In the genomic region with DNA sequence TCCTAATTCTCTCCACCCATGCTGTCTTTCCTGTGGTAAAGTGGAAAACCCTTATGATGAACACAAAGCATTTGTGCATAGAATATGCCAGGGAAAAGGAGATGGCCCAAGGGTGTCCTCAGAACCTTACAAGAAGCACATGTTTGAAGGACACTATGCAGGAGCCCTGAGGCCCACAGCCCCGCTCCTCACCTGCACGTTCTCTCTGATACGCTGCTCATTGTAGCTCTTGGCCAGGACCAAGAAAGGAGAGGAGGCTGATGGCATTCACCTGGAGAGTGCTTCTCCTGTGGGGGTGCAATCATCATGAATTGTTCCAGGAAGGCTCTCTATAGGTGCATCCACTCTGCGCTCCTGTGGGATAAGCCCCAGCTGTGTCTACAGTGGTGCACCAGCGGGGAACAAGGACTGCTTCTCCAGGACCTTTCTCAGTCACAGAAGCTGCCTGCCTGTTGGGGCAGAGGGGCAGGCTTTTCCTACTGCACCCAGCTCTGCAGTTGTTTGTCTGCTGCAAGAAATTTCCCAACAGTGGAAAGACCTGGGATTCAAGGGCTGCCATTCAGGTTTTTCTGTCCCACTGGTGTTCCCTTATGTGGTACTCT, we compare ENCODE assay signal across 23 cellular contexts.
"Had no signal": no experiment of that assay in that cellular context is flagged by ENCODE, and none has a peak within 500 bp of the region (broad histone marks: within the 10 kb centered on the region; RNA-seq: fewer than 3 reads in every experiment).

No MANE protein-coding gene starts in this region.

- H3K36me3 ChIP-seq: prostate gland, spleen, upper lobe of left lung, uterus had no signal

- H3K27ac ChIP-seq: dorsolateral prefrontal cortex, parathyroid adenoma, prostate gland, spleen, uterus had no signal

- H3K27me3 ChIP-seq: dorsolateral prefrontal cortex, gastroesophageal sphincter, spleen, upper lobe of left lung, uterus had no signal

- H3K9me3 ChIP-seq: gastroesophageal sphincter, prostate gland, spleen, upper lobe of left lung, uterus had no signal

- H3K4me3 Mint-ChIP-seq: nephron had no signal

- H3K4me1 Mint-ChIP-seq: nephron had no signal

- DNase-seq: cortex of kidney; dorsolateral prefrontal cortex; effector CD8-positive, alpha-beta T cell; foreskin fibroblast; glutamatergic neuron; left cardiac atrium; left ventricle myocardium superior; mesenchymal stem cell; midbrain; occipital lobe; retina; stimulated activated CD4-positive, alpha-beta T cell treated with anti-CD3 and anti-CD28 coated beads, Interleukin-15, amount 100 ng/mL, for 24 hours; stimulated activated CD4-positive, alpha-beta T cell treated with anti-CD3 and anti-CD28 coated beads, Interleukin-2, amount 100 ng/mL, for 24 hours; stimulated activated CD4-positive, alpha-beta T cell treated with anti-CD3 and anti-CD28 coated beads, Interleukin-4, amount 100 ng/mL, for 4 hours; stimulated activated naive CD4-positive, alpha-beta T cell; uterus had no signal

- H3K4me1 ChIP-seq: parathyroid adenoma, prostate gland, spleen, uterus had no signal

- H3K27ac Mint-ChIP-seq: nephron had no signal

- H3K4me3 ChIP-seq: dorsolateral prefrontal cortex, gastroesophageal sphincter, lung, prostate gland, spleen, upper lobe of left lung, uterus had no signal
